Comparison of ENCODE assay signal across 8 cellular contexts in genomic region chr19:10961763-10962536, GRCh38. TPM values are rescaled to one million over a fixed set of nuclear protein-coding genes. Genes with fewer than 3 reads are reported as not detected.
A peak's percentile ranks its signal among the peaks of the same experiment; 100 is the strongest.
DNase-seq lines count a peak whose midpoint lies in the region; ATAC-seq and TF ChIP-seq lines count a peak whose summit lies in the region.

No MANE protein-coding gene starts in this region.

- TF ChIP-seq CTCF in WERI-Rb-1 (IDR thresholded peaks at IDR 0.05; ENCODE audit: low read depth, low read length): no peak
- no peak for TF ChIP-seq CTCF in glutamatergic neuron (IDR thresholded peaks at IDR 0.05; ENCODE audit: partially characterized antibody, unreplicated experiment)
- no peak for TF ChIP-seq CTCF in smooth muscle cell (IDR thresholded peaks at IDR 0.05; ENCODE audit: borderline replicate concordance, insufficient read depth, poor library complexity, severe bottlenecking)

- H3K27ac ChIP-seq in WERI-Rb-1 (peak overlapping the region; percentile 91), smooth muscle cell (ENCODE audit: low read depth) (peak overlapping the region; percentile 76)

- H3K79me2 ChIP-seq in smooth muscle cell (ENCODE audit: low read depth): peaks cover 64% of the 10 kb centered on the region

- H3K27me3 Mint-ChIP-seq in activated naive CD4-positive, alpha-beta T cell treated with anti-CD3 and anti-CD28 coated beads, Interleukin-2, amount 10 ng/mL, durations not matched to agents 7 days and 5 days: no peaks in the 10 kb centered on the region
- H3K27me3 Mint-ChIP-seq in glutamatergic neuron (ENCODE audit: unreplicated experiment): peaks cover 15% of the 10 kb centered on the region

- H2AFZ ChIP-seq in smooth muscle cell (ENCODE audit: low read depth): peak overlapping the region; percentile 84

- H3K4me3 ChIP-seq in WERI-Rb-1 (ENCODE audit: low read depth, low read length) (peak overlapping the region; percentile 81), smooth muscle cell (peak overlapping the region; percentile 100)

- peaks cover 4% of the 10 kb centered on the region for H3K4me1 ChIP-seq in smooth muscle cell (ENCODE audit: low read depth)

- no peak for DNase-seq in activated naive CD4-positive, alpha-beta T cell treated with anti-CD3 and anti-CD28 coated beads, Interleukin-2, amount 10 ng/mL, durations not matched to agents 7 days and 5 days
- DNase-seq in activated naive CD4-positive, alpha-beta T cell (lab: John Stamatoyannopoulos, UW): no peak
- DNase-seq in WERI-Rb-1 (no peak), glutamatergic neuron (no peak), smooth muscle cell (lab: John Stamatoyannopoulos, UW; ENCODE audit: unreplicated experiment) (no peak), dedifferentiated amniotic fluid mesenchymal stem cell (ENCODE audit: extremely low spot score) (no peak)

- no peaks in the 10 kb centered on the region for H3K9me3 ChIP-seq in WERI-Rb-1 (ENCODE audit: severe bottlenecking)
- no peaks in the 10 kb centered on the region for H3K9me3 ChIP-seq in smooth muscle cell (replicated peaks; ENCODE audit: low read depth)

- ATAC-seq in GM18873 (IDR thresholded peaks at IDR 0.05; ENCODE audit: low FRiP score, unreplicated experiment) (no peak), HG03571 (IDR thresholded peaks at IDR 0.05; ENCODE audit: unreplicated experiment) (no peak)

- H3K9ac ChIP-seq in smooth muscle cell (ENCODE audit: low read depth): peak overlapping the region; percentile 87

- 29% methylated on average over 18 of the region's 18 CpGs for WGBS in smooth muscle cell (ENCODE audit: low lambda C conversion rate)

- H3F3A ChIP-seq in smooth muscle cell (ENCODE audit: low read depth): no peaks in the 10 kb centered on the region

- H3K27me3 ChIP-seq in WERI-Rb-1 (ENCODE audit: insufficient read depth, low read depth, severe bottlenecking) (no peaks in the 10 kb centered on the region), smooth muscle cell (ENCODE audit: low read depth) (no peaks in the 10 kb centered on the region)

- no peaks in the 10 kb centered on the region for H3K9me3 Mint-ChIP-seq in activated naive CD4-positive, alpha-beta T cell treated with anti-CD3 and anti-CD28 coated beads, Interleukin-2, amount 10 ng/mL, durations not matched to agents 7 days and 5 days
- H3K9me3 Mint-ChIP-seq in glutamatergic neuron (ENCODE audit: unreplicated experiment): peaks cover 13% of the 10 kb centered on the region

- peak overlapping the region; percentile 90 for H3K4me3 Mint-ChIP-seq in activated naive CD4-positive, alpha-beta T cell treated with anti-CD3 and anti-CD28 coated beads, Interleukin-2, amount 10 ng/mL, durations not matched to agents 7 days and 5 days
- peak overlapping the region; percentile 99 for H3K4me3 Mint-ChIP-seq in glutamatergic neuron (ENCODE audit: unreplicated experiment)

- peaks cover 52% of the 10 kb centered on the region for H3K4me1 Mint-ChIP-seq in activated naive CD4-positive, alpha-beta T cell treated with anti-CD3 and anti-CD28 coated beads, Interleukin-2, amount 10 ng/mL, durations not matched to agents 7 days and 5 days
- H3K4me1 Mint-ChIP-seq in glutamatergic neuron (ENCODE audit: low read depth, unreplicated experiment): peaks cover 19% of the 10 kb centered on the region

- H3K36me3 Mint-ChIP-seq in activated naive CD4-positive, alpha-beta T cell treated with anti-CD3 and anti-CD28 coated beads, Interleukin-2, amount 10 ng/mL, durations not matched to agents 7 days and 5 days: peaks cover 5% of the 10 kb centered on the region
- H3K36me3 Mint-ChIP-seq in glutamatergic neuron (ENCODE audit: unreplicated experiment): no peaks in the 10 kb centered on the region

- CTCF ChIA-PET in activated naive CD4-positive, alpha-beta T cell treated with anti-CD3 and anti-CD28 coated beads, Interleukin-2, amount 10 ng/mL, durations not matched to agents 7 days and 5 days (lab: Charles Lee): interaction anchor here (1.1 kb wide), 1 partner anchor 12 kb away, joined by 3 read pairs; no protein-coding TSS in a partner anchor

- H3K4me2 ChIP-seq in smooth muscle cell: peak overlapping the region; percentile 98

- peaks cover 49% of the 10 kb centered on the region for H4K20me1 ChIP-seq in smooth muscle cell (ENCODE audit: low read depth)

- H3K36me3 ChIP-seq in WERI-Rb-1: peaks cover 18% of the 10 kb centered on the region
- H3K36me3 ChIP-seq in smooth muscle cell (ENCODE audit: low read depth): no peaks in the 10 kb centered on the region

- H3K27ac Mint-ChIP-seq in activated naive CD4-positive, alpha-beta T cell treated with anti-CD3 and anti-CD28 coated beads, Interleukin-2, amount 10 ng/mL, durations not matched to agents 7 days and 5 days: peak overlapping the region; percentile 89
- H3K27ac Mint-ChIP-seq in glutamatergic neuron (ENCODE audit: unreplicated experiment): peak overlapping the region; percentile 98

RNA-seq across cellular contexts. Expression of gene SMARCA4, which starts 1.1 kb away (rescaled TPM):
- total RNA-seq in glutamatergic neuron (ENCODE audit: unreplicated experiment): 513 TPM
- 39.0 and 59.6 TPM in 2 replicates for total RNA-seq in smooth muscle cell
- 100 and 120 TPM in 2 replicates for polyA plus RNA-seq in smooth muscle cell

RNA-seq across cellular contexts. Expression of gene TIMM29, which starts 33.3 kb away (rescaled TPM):
- total RNA-seq in glutamatergic neuron (ENCODE audit: unreplicated experiment) (31.8 TPM), smooth muscle cell (14.7 and 16.8 TPM in 2 replicates)
- polyA plus RNA-seq in smooth muscle cell: 14.9 and 25.8 TPM in 2 replicates

RNA-seq across cellular contexts. Expression of gene YIPF2, which starts 33.5 kb away (rescaled TPM):
- 47.2 TPM for total RNA-seq in glutamatergic neuron (ENCODE audit: unreplicated experiment)
- 89.3 and 106 TPM in 2 replicates for total RNA-seq in smooth muscle cell
- polyA plus RNA-seq in smooth muscle cell: 89.8 and 90.6 TPM in 2 replicates
